1 cellular context compared by ENCODE assay signal in genomic region chr18:46431522-46432171, GRCh38.
TF ChIP-seq lines count a peak whose summit lies in the region.

No MANE protein-coding gene starts in this region.

TF ChIP-seq in H1, 55 proteins besides CTCF, POLR2A, EP300 and RAD21 (continued from another document):
- TF ChIP-seq TCF12 (IDR thresholded peaks at IDR 0.05; ENCODE audit: low read depth, low read length) (no peak), KDM5A (IDR thresholded peaks at IDR 0.05; ENCODE audit: low read length) (no peak), POLR2AphosphoS5 (IDR thresholded peaks at IDR 0.05; ENCODE audit: low read depth, low read length) (no peak), GTF2F1 (IDR thresholded peaks at IDR 0.05; ENCODE audit: borderline replicate concordance, low read depth, low read length) (no peak), HDAC2 (IDR thresholded peaks at IDR 0.05; ENCODE audit: borderline replicate concordance in 1 of 2, low read depth in 2 of 2, low read length in 2 of 2) (no peak), RXRA (IDR thresholded peaks at IDR 0.05; ENCODE audit: insufficient read depth, low read depth, low read length) (no peak), EZH2 (IDR thresholded peaks at IDR 0.05; ENCODE audit: low read depth, low read length, severe bottlenecking) (no peak), GABPA (IDR thresholded peaks at IDR 0.05; ENCODE audit: borderline replicate concordance, insufficient read depth, low read length) (no peak), USF2 (IDR thresholded peaks at IDR 0.05; ENCODE audit: low read length) (no peak), CTBP2 (IDR thresholded peaks at IDR 0.05; ENCODE audit: borderline replicate concordance, insufficient read depth, insufficient read length, low read length) (no peak), BCL11A (IDR thresholded peaks at IDR 0.05; ENCODE audit: low read depth in 2 of 2, low read length in 2 of 2) (no peak), TBP (IDR thresholded peaks at IDR 0.05; ENCODE audit: low read depth, low read length) (no peak), CEBPB (IDR thresholded peaks at IDR 0.05; ENCODE audit: low read depth, low read length) (no peak), SUZ12 (IDR thresholded peaks at IDR 0.05; ENCODE audit: low read length) (no peak)
